ENCODE assay signal across 29 cellular contexts in the genomic region with DNA sequence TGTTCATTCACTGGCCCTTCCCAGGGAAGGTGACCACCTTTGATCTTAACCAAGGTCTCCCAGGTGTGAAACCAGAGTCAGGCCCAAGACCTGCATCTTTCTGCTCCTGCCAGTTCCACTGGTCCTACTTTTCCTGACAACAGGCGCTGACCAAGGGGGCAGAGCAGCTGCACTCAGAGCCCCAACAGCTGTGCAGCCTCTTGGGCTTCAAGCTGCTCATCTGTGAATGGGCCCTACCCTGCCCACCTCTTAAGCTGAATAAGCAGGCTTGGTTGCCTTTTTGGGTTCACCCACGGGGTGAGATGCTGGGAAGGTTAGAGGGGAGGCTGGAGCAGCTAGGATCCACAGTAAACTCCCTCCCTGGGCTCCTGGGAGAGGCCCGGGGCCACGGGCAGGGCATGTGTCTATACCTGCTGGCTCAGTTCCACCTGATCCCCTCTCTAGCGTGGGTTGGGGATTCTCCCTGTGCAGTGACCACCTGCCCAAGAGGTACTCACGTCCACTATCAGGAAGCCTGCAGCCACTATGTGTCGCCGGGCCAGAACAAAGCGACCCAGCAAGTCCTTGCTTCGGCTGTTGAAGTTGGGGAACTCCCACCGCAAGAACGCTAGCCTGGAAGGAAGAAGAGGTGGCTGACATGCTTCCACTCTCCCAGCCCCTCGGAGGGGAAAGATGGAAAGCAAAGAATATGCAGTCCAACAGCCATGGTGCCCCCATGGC. TPM values are rescaled to one million over a fixed set of nuclear protein-coding genes. Genes with fewer than 3 reads are reported as not detected.
"Had no signal": no experiment of that assay in that cellular context is flagged by ENCODE, and none has a peak within 500 bp of the region (broad histone marks: within the 10 kb centered on the region; RNA-seq: fewer than 3 reads in every experiment).

No MANE protein-coding gene starts in this region.

- H3K27me3 ChIP-seq: body of pancreas, colonic mucosa, gastrocnemius medialis, hepatocyte, pancreas, tibial nerve had no signal

- H3K4me1 ChIP-seq: body of pancreas, colonic mucosa, pancreas, tibial nerve had no signal

- H3K4me3 Mint-ChIP-seq: activated naive CD4-positive, alpha-beta T cell treated with anti-CD3 and anti-CD28 coated beads, Interleukin-2, amount 50 U/mL, for 24 hours; mesothelial cell of epicardium; T-helper 2 cell treated with Interferon-gamma antibody and Interleukin-4, amounts not matched to agents 5 μg/mL and 100 μg/mL, for 36 hours had no signal

- H3K27ac ChIP-seq: body of pancreas, colonic mucosa, hepatocyte, pancreas, tibial nerve had no signal

- H3K27ac Mint-ChIP-seq: activated naive CD4-positive, alpha-beta T cell treated with anti-CD3 and anti-CD28 coated beads, Interleukin-2, amount 50 U/mL, for 24 hours; activated T-helper 2 cell treated with anti-CD3 and anti-CD28 coated beads, Interferon-gamma antibody, Interleukin-2, Interleukin-4, amounts not matched to agents 10 μg/mL and 5 μg/mL and 100 μg/mL, durations not matched to agents 14 hours and 24 hours and 36 hours; mesothelial cell of epicardium; T-helper 2 cell treated with Interferon-gamma antibody and Interleukin-4, amounts not matched to agents 5 μg/mL and 100 μg/mL, for 36 hours had no signal

- H3K9me3 Mint-ChIP-seq: activated naive CD4-positive, alpha-beta T cell treated with anti-CD3 and anti-CD28 coated beads, Interleukin-2, amount 50 U/mL, for 24 hours; activated T-helper 2 cell treated with anti-CD3 and anti-CD28 coated beads, Interferon-gamma antibody, Interleukin-2, Interleukin-4, amounts not matched to agents 10 μg/mL and 5 μg/mL and 100 μg/mL, durations not matched to agents 14 hours and 24 hours and 36 hours; mesothelial cell of epicardium; T-helper 2 cell treated with Interferon-gamma antibody and Interleukin-4, amounts not matched to agents 5 μg/mL and 100 μg/mL, for 36 hours had no signal

- H3K4me3 ChIP-seq: body of pancreas, colonic mucosa, gastrocnemius medialis, hepatocyte, pancreas, tibial nerve had no signal

- H3K27me3 Mint-ChIP-seq: activated naive CD4-positive, alpha-beta T cell treated with anti-CD3 and anti-CD28 coated beads, Interleukin-2, amount 50 U/mL, for 24 hours; naive thymus-derived CD4-positive, alpha-beta T cell had no signal

- H3K9me3 ChIP-seq: body of pancreas, colonic mucosa, gastrocnemius medialis, pancreas, tibial nerve had no signal

- H3K4me1 Mint-ChIP-seq: mesothelial cell of epicardium had no signal

- ATAC-seq: body of pancreas; gastrocnemius medialis; naive thymus-derived CD4-positive, alpha-beta T cell had no signal

- DNase-seq: activated CD4-positive, alpha-beta T cell treated with anti-CD3 and anti-CD28 coated beads for 48 hours; activated CD4-positive, alpha-beta T cell treated with anti-CD3 and anti-CD28 coated beads, Interleukin-2, amount 50 U/mL, for 48 hours; activated CD8-positive, alpha-beta memory T cell treated with anti-CD3 and anti-CD28 coated beads, Interleukin-2, amount 50 U/mL, for 48 hours; activated T-cell treated with anti-CD3 and anti-CD28 coated beads, Interleukin-2, amount 50 U/mL, for 48 hours; anterior cingulate cortex; body of pancreas; cerebellar nuclear complex; colonic mucosa; effector CD8-positive, alpha-beta T cell; erythroblast; gastrocnemius medialis; glutamatergic neuron; left cardiac atrium; left ventricle myocardium superior; mammary epithelial cell; nucleus accumbens; right cardiac atrium; stimulated activated CD4-positive, alpha-beta T cell treated with anti-CD3 and anti-CD28 coated beads, Interleukin-2, amount 100 ng/mL, for 48 hours; stimulated activated naive CD4-positive, alpha-beta T cell treated with Interleukin-2 at 50 U/mL for 16 hours; T-helper 1 cell had no signal

RNA-seq across cellular contexts. Expression of a gene that starts 56.7 kb away (rescaled TPM):
- total RNA-seq: hepatocyte, mammary epithelial cell, mesothelial cell of epicardium, pulmonary artery endothelial cell had no signal
